Comparison of ENCODE assay signal across 11 cellular contexts in genomic region chr5:1343315-1343751, GRCh38. TPM values are rescaled to one million over a fixed set of nuclear protein-coding genes. Genes with fewer than 3 reads are reported as not detected.
A peak's percentile ranks its signal among the peaks of the same experiment; 100 is the strongest.
DNase-seq lines count a peak whose midpoint lies in the region; ATAC-seq, FAIRE-seq and TF ChIP-seq lines count a peak whose summit lies in the region.
"Had no signal": no experiment of that assay in that cellular context is flagged by ENCODE, and none has a peak within 500 bp of the region (broad histone marks: within the 10 kb centered on the region; RNA-seq: fewer than 3 reads in every experiment).

No MANE protein-coding gene starts in this region.

- TF ChIP-seq EP300 in HepG2 (IDR thresholded peaks at IDR 0.05; ENCODE audit: low read depth in 2 of 2, low read length in 2 of 2) = no peak
- TF ChIP-seq EP300 in HepG2 (CRISPR knock-in tag; IDR thresholded peaks at IDR 0.05; ENCODE audit: borderline replicate concordance) = no peak

- DNase-seq in cardiac muscle cell (ENCODE audit: low read depth in 1 of 2, low spot score in 1 of 2) = no peak
- DNase-seq in cardiac septum (ENCODE audit: low spot score) = no peak
- DNase-seq in activated CD8-positive, alpha-beta T cell treated with anti-CD3 and anti-CD28 coated beads for 36 hours = no peak
- DNase-seq in HepG2 (ENCODE audit: low spot score) = no peak
- peak; percentile 80 for DNase-seq in upper lobe of right lung
- no peak for DNase-seq in NCI-H187 treated with DMSO at 0.1 percent for 48 hours (lab: John Stamatoyannopoulos, UW)
- DNase-seq: dermis blood vessel endothelial cell; NCI-H2107; stimulated activated CD4-positive, alpha-beta T cell treated with anti-CD3 and anti-CD28 coated beads, Interleukin-1b, Interleukin-23, amount 100 ng/mL, for 48 hours had no signal

- TF ChIP-seq POLR2A in HepG2 (IDR thresholded peaks at IDR 0.05; ENCODE audit: insufficient read depth in 1 of 2, low read depth in 2 of 2, low read length in 2 of 2) = no peak

- no peaks in the 10 kb centered on the region for H3K9me3 Mint-ChIP-seq in activated CD8-positive, alpha-beta T cell treated with anti-CD3 and anti-CD28 coated beads for 36 hours

- CTCF ChIA-PET in activated CD8-positive, alpha-beta T cell treated with anti-CD3 and anti-CD28 coated beads for 36 hours (lab: Charles Lee) = interaction anchor here (1.3 kb wide), 1 partner anchor 37 kb away, joined by 4 read pairs; no protein-coding TSS in a partner anchor
- CTCF ChIA-PET in HepG2 (lab: Yijun Ruan, JAX; ENCODE audit: low intra/inter-chr PET ratio, low total read pairs) = no interaction called here

- H3K9ac ChIP-seq in HepG2 (ENCODE audit: insufficient read depth, low read depth, low read length) = peak overlapping the region; percentile 75; the same call in 1 of the 2 replicates

- peaks cover 17% of the 10 kb centered on the region for H3K79me2 ChIP-seq in HepG2 (ENCODE audit: insufficient read depth, low read length)

- intact Hi-C loops in cardiac septum (cut with DNase I) = loop anchor here (5.0 to 10.0 kb wide), 3 partner anchors 301 to 461 kb away; partner anchors contain the start of gene NDUFS6
- intact Hi-C loops in activated CD8-positive, alpha-beta T cell treated with anti-CD3 and anti-CD28 coated beads for 36 hours (cut with micrococcal nuclease) = no loop called here
- intact Hi-C loops in HepG2 (cut with micrococcal nuclease; ENCODE audit: unreplicated experiment) = no loop called here
- intact Hi-C loops in upper lobe of right lung (cut with DNase I) = no loop called here

- ATAC-seq in activated CD8-positive, alpha-beta T cell treated with anti-CD3 and anti-CD28 coated beads for 36 hours = no peak
- no peak for ATAC-seq in HepG2
- ATAC-seq in upper lobe of right lung = peak; percentile 71
- no peak for ATAC-seq in activated CD4-positive, CD25-positive, alpha-beta regulatory T cell treated with anti-CD3 and anti-CD28 coated beads, Interleukin-2, amount 50 U/mL, for 24 hours
- ATAC-seq in HG03460 (IDR thresholded peaks at IDR 0.05; ENCODE audit: unreplicated experiment) = no peak

- no peak for TF ChIP-seq CTCF in cardiac muscle cell (IDR thresholded peaks at IDR 0.05; ENCODE audit: low read depth, low read length)
- TF ChIP-seq CTCF in activated CD8-positive, alpha-beta T cell treated with anti-CD3 and anti-CD28 coated beads for 36 hours (IDR thresholded peaks at IDR 0.05) = no peak
- TF ChIP-seq CTCF in HepG2 (CRISPR knock-in tag; IDR thresholded peaks at IDR 0.05) = no peak
- TF ChIP-seq CTCF in upper lobe of right lung (IDR thresholded peaks at IDR 0.05) = no peak

- H3K4me3 ChIP-seq in cardiac muscle cell = peak overlapping the region; percentile 71
- H3K4me3 ChIP-seq in HepG2 (replicated peaks in 1 of 3; ENCODE audit: insufficient read depth in 1 of 3, low read depth in 2 of 3, low read length in 3 of 3) = peak overlapping the region in 2 of 3 experiments; percentile 61 to 90; a peak in 2 of 6 replicates
- H3K4me3 ChIP-seq in upper lobe of right lung = peak overlapping the region; percentile 97

- no peak for FAIRE-seq in HepG2 (lab: Jason Lieb, UNC)

- H3K36me3 ChIP-seq in cardiac muscle cell = peaks cover 23% of the 10 kb centered on the region
- H3K36me3 ChIP-seq in HepG2 (replicated peaks in 1 of 2; ENCODE audit: control insufficient read depth in 1 of 2, insufficient read depth in 2 of 2, low read length in 2 of 2) = peaks cover 21 to 39% of the 10 kb centered on the region in 2 experiments; a peak in 4 of 5 replicates
- H3K36me3 ChIP-seq in upper lobe of right lung = peaks cover 39% of the 10 kb centered on the region

- peak overlapping the region; percentile 87 for H3K4me3 Mint-ChIP-seq in activated CD8-positive, alpha-beta T cell treated with anti-CD3 and anti-CD28 coated beads for 36 hours

- in situ Hi-C loops in HepG2 (cut with HindIII; ENCODE audit: extremely low pct_ligation_motif_present, low pct_unique_long_range_greater_than_20kb) = no loop called here

- BruUV-seq in HepG2 (replicated peaks; lab: Mats Ljungman, UMichigan) = no TSS peak

- 96% methylated on average over 9 of the region's 9 CpGs for WGBS in HepG2 (ENCODE audit: low lambda C conversion rate)

- POLR2A ChIA-PET in activated CD8-positive, alpha-beta T cell treated with anti-CD3 and anti-CD28 coated beads for 36 hours (lab: Charles Lee) = no interaction called here
- POLR2A ChIA-PET in HepG2 (lab: Yijun Ruan, JAX) = no interaction called here

- H4K20me1 ChIP-seq in HepG2 (ENCODE audit: insufficient read depth, low read length) = no peaks in the 10 kb centered on the region

- H3K27ac ChIP-seq in cardiac muscle cell (no peak overlapping the region), HepG2 (ENCODE audit: extremely low read length, insufficient read depth, low read length) (no peak overlapping the region), upper lobe of right lung (peak overlapping the region; percentile 74)

- no peak overlapping the region for H3K27ac Mint-ChIP-seq in activated CD8-positive, alpha-beta T cell treated with anti-CD3 and anti-CD28 coated beads for 36 hours

- no peak for TF ChIP-seq RAD21 in HepG2 (CRISPR knock-in tag; IDR thresholded peaks at IDR 0.05)

- H3K9me3 ChIP-seq in cardiac muscle cell (ENCODE audit: low read depth) (no peaks in the 10 kb centered on the region), HepG2 (ENCODE audit: low read length) (no peaks in the 10 kb centered on the region), upper lobe of right lung (no peaks in the 10 kb centered on the region)

- peaks cover 27% of the 10 kb centered on the region for H3K36me3 Mint-ChIP-seq in activated CD8-positive, alpha-beta T cell treated with anti-CD3 and anti-CD28 coated beads for 36 hours (ENCODE audit: low read depth)

- H2AFZ ChIP-seq in HepG2 (ENCODE audit: low read length) = no peak overlapping the region

- H3K27me3 Mint-ChIP-seq in activated CD8-positive, alpha-beta T cell treated with anti-CD3 and anti-CD28 coated beads for 36 hours = no peaks in the 10 kb centered on the region

- peaks cover 6% of the 10 kb centered on the region for H3K4me1 ChIP-seq in cardiac muscle cell (ENCODE audit: low read depth)
- H3K4me1 ChIP-seq in HepG2 (ENCODE audit: insufficient read depth, low read length) = peaks cover 24% of the 10 kb centered on the region
- H3K4me1 ChIP-seq in upper lobe of right lung = peaks cover 19% of the 10 kb centered on the region

- H3K27me3 ChIP-seq in cardiac muscle cell = no peaks in the 10 kb centered on the region
- H3K27me3 ChIP-seq in HepG2 (ENCODE audit: control insufficient read depth in 1 of 2, insufficient read depth in 2 of 2, low read length in 2 of 2) = no peaks in the 10 kb centered on the region
- H3K27me3 ChIP-seq in upper lobe of right lung = no peaks in the 10 kb centered on the region

- peaks cover 26% of the 10 kb centered on the region for H3K4me1 Mint-ChIP-seq in activated CD8-positive, alpha-beta T cell treated with anti-CD3 and anti-CD28 coated beads for 36 hours (ENCODE audit: low read depth)

- peak overlapping the region; percentile 96 for H3K4me2 ChIP-seq in HepG2 (ENCODE audit: low read depth, low read length)

RNA-seq across cellular contexts. Expression of gene CLPTM1L, which starts 1.6 kb away (rescaled TPM):
- 78.4 and 109 TPM in 2 replicates for total RNA-seq in cardiac muscle cell
- polyA plus RNA-seq in cardiac muscle cell = 108 and 154 TPM in 2 replicates
- total RNA-seq in cardiac septum = 42.6 TPM
- 10 to 100 TPM; 51.4 to 56.2 TPM for total RNA-seq in activated CD8-positive, alpha-beta T cell treated with anti-CD3 and anti-CD28 coated beads for 36 hours
- 65.4 and 124 TPM in 2 replicates for total RNA-seq in HepG2 (2016; rRNA removed; fragmentation: Illumina TruSeq; extraction: Trizol)
- 165 and 166 TPM in 2 replicates for total RNA-seq in HepG2 (2016; cell fraction: cytosol; rRNA removed; fragmentation: Illumina TruSeq; extraction: Trizol; ENCODE audit: low read depth)
- total RNA-seq in HepG2 (2016; cell fraction: insoluble cytoplasmic fraction; rRNA removed; fragmentation: Illumina TruSeq; extraction: Trizol) = 72.1 and 131 TPM in 2 replicates
- 271 and 285 TPM in 2 replicates for total RNA-seq in HepG2 (2016; cell fraction: membrane; rRNA removed; fragmentation: Illumina TruSeq; extraction: Trizol)
- 76.4 and 77.0 TPM in 2 replicates for total RNA-seq in HepG2 (2016; cell fraction: nucleus; rRNA removed; fragmentation: Illumina TruSeq; extraction: Trizol)
- polyA plus RNA-seq in HepG2 (2011; rRNA removed) = 80.3 and 99.3 TPM in 2 replicates
- 102 and 119 TPM in 2 replicates for polyA plus RNA-seq in HepG2 (2011; cell fraction: cytosol; rRNA removed)
- 99.8 and 103 TPM in 2 replicates for polyA plus RNA-seq in HepG2 (2011; cell fraction: nucleus; rRNA removed)
- 43.6 and 60.3 TPM in 2 replicates for polyA plus RNA-seq in HepG2 (2012)
- 124 and 168 TPM in 2 replicates for polyA plus RNA-seq in HepG2 (2016; cell fraction: cytosol; fragmentation: Illumina TruSeq; extraction: Trizol; ENCODE audit: low read depth)
- 83.6 and 94.2 TPM in 2 replicates for polyA plus RNA-seq in HepG2 (2016; cell fraction: insoluble cytoplasmic fraction; fragmentation: Illumina TruSeq; extraction: Trizol; ENCODE audit: low read depth)
- polyA plus RNA-seq in HepG2 (2016; cell fraction: membrane; fragmentation: Illumina TruSeq; extraction: Trizol; ENCODE audit: low read depth) = 184 and 217 TPM in 2 replicates
- 147 and 155 TPM in 2 replicates for polyA plus RNA-seq in HepG2 (2016; cell fraction: nucleus; fragmentation: Illumina TruSeq; extraction: Trizol; ENCODE audit: insufficient read depth, low read depth)
- polyA minus RNA-seq in HepG2 (2011; rRNA and poly(A)+ RNA removed; ENCODE audit: low replicate concordance) = 281 and 712 TPM in 2 replicates
- 45.2 and 56.5 TPM in 2 replicates for polyA minus RNA-seq in HepG2 (2011; cell fraction: cytosol; rRNA and poly(A)+ RNA removed)
- 37.0 and 46.2 TPM in 2 replicates for polyA minus RNA-seq in HepG2 (2011; cell fraction: nucleus; rRNA and poly(A)+ RNA removed)
- total RNA-seq in upper lobe of right lung = 153 TPM

RNA-seq across cellular contexts. Expression of gene TERT, which starts 48.5 kb away (rescaled TPM):
- total RNA-seq in cardiac muscle cell (0.30 TPM in 1 of 2 replicates, not detected in the other), cardiac septum (not detected), HepG2 (2016; rRNA removed; fragmentation: Illumina TruSeq; extraction: Trizol) (1.2 and 5.9 TPM in 2 replicates), upper lobe of right lung (not detected)
- polyA plus RNA-seq in cardiac muscle cell (not detected in 2 replicates), HepG2 (2011; rRNA removed) (3.5 and 4.3 TPM in 2 replicates)
- total RNA-seq in activated CD8-positive, alpha-beta T cell treated with anti-CD3 and anti-CD28 coated beads for 36 hours = 10 to 100 TPM; 12.5 to 12.7 TPM
- 6.1 and 7.1 TPM in 2 replicates for total RNA-seq in HepG2 (2016; cell fraction: cytosol; rRNA removed; fragmentation: Illumina TruSeq; extraction: Trizol; ENCODE audit: low read depth)
- 1.7 and 5.8 TPM in 2 replicates for total RNA-seq in HepG2 (2016; cell fraction: insoluble cytoplasmic fraction; rRNA removed; fragmentation: Illumina TruSeq; extraction: Trizol)
- total RNA-seq in HepG2 (2016; cell fraction: membrane; rRNA removed; fragmentation: Illumina TruSeq; extraction: Trizol) = 3.3 and 3.7 TPM in 2 replicates
- 7.1 and 8.7 TPM in 2 replicates for total RNA-seq in HepG2 (2016; cell fraction: nucleus; rRNA removed; fragmentation: Illumina TruSeq; extraction: Trizol)
- 0.68 and 2.0 TPM in 2 replicates for polyA plus RNA-seq in HepG2 (2011; cell fraction: cytosol; rRNA removed)
- polyA plus RNA-seq in HepG2 (2011; cell fraction: nucleus; rRNA removed) = 28.2 and 42.3 TPM in 2 replicates
- 1.7 and 2.9 TPM in 2 replicates for polyA plus RNA-seq in HepG2 (2012)
- polyA plus RNA-seq in HepG2 (2016; cell fraction: cytosol; fragmentation: Illumina TruSeq; extraction: Trizol; ENCODE audit: low read depth) = 0.62 and 0.99 TPM in 2 replicates
- 1.6 and 2.5 TPM in 2 replicates for polyA plus RNA-seq in HepG2 (2016; cell fraction: insoluble cytoplasmic fraction; fragmentation: Illumina TruSeq; extraction: Trizol; ENCODE audit: low read depth)
- polyA plus RNA-seq in HepG2 (2016; cell fraction: membrane; fragmentation: Illumina TruSeq; extraction: Trizol; ENCODE audit: low read depth) = 1.4 and 1.5 TPM in 2 replicates
- polyA plus RNA-seq in HepG2 (2016; cell fraction: nucleus; fragmentation: Illumina TruSeq; extraction: Trizol; ENCODE audit: insufficient read depth, low read depth) = 24.5 and 26.8 TPM in 2 replicates
- 0.30 and 3.4 TPM in 2 replicates for polyA minus RNA-seq in HepG2 (2011; rRNA and poly(A)+ RNA removed; ENCODE audit: low replicate concordance)
- polyA minus RNA-seq in HepG2 (2011; cell fraction: cytosol; rRNA and poly(A)+ RNA removed) = 1.9 and 2.0 TPM in 2 replicates
- polyA minus RNA-seq in HepG2 (2011; cell fraction: nucleus; rRNA and poly(A)+ RNA removed) = 4.0 and 6.4 TPM in 2 replicates
